In the genomic region with DNA sequence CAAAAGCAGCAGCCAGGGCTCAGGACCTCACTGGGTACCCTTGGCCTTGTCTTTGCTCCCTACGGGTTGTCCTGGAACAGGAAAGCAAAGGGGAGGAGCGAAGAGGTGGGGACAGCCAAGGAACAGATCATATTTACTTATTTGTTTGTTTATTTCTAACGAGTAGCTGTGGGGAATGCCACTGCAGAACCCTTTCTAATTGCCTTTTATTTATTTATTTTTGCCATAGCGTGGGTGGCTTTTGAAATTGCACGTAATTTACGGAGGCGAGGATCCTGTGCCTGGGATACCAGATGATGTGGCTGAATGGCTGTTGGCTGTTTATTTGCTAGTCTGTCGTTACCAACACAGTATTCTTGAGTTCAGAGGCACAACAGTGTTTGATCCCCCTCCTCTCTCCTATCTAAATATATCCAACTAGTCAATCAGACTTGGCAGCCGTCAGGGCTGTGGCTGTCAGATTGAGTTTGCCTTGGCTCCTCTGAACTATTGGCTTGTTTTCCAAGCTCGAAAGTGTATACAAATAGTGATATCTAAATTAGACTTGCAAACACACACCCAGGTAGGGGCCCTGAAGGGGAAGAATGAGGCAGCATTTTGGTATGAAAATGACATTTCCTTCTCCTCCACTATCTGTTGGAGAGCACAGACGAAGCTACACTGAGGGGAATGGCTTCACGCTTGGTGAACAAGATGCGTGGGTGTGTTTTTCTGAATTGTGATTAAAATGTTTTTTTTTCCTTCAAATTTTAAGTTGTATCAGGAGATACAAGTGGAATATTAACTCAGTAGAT, we compare ENCODE assay signal across 10 cellular contexts.
A peak's percentile ranks its signal among the peaks of the same experiment; 100 is the strongest.
DNase-seq lines count a peak whose midpoint lies in the region; ATAC-seq and TF ChIP-seq lines count a peak whose summit lies in the region.
"Had no signal": no experiment of that assay in that cellular context is flagged by ENCODE, and none has a peak within 500 bp of the region (broad histone marks: within the 10 kb centered on the region; RNA-seq: fewer than 3 reads in every experiment).

No MANE protein-coding gene starts in this region.

- no peaks in the 10 kb centered on the region for H3K27me3 Mint-ChIP-seq in stimulated activated naive CD8-positive, alpha-beta T cell treated with anti-CD3 and anti-CD28 coated beads, Interleukin-15, amount 100 ng/mL, for 72 hours

- H3K4me1 ChIP-seq in cardiac muscle cell (ENCODE audit: low read depth), result peaks cover 31% of the 10 kb centered on the region

- H3K27me3 ChIP-seq in cardiac muscle cell, result no peaks in the 10 kb centered on the region

- peaks cover 63% of the 10 kb centered on the region for H3K4me1 Mint-ChIP-seq in stimulated activated naive CD8-positive, alpha-beta T cell treated with anti-CD3 and anti-CD28 coated beads, Interleukin-15, amount 100 ng/mL, for 72 hours

- DNase-seq in NCI-H526 treated with DMSO at 0.1 percent for 48 hours (lab: John Stamatoyannopoulos, UW), result peak; percentile 93
- DNase-seq in cardiac muscle cell (ENCODE audit: low read depth in 1 of 2, low spot score in 1 of 2), result no peak
- DNase-seq in renal cortical epithelial cell (ENCODE audit: low read depth), result peak; percentile 92
- DNase-seq in stimulated activated naive CD8-positive, alpha-beta T cell treated with anti-CD3 and anti-CD28 coated beads, Interleukin-15, amount 100 ng/mL, for 72 hours, result no peak
- DNase-seq in GM03348 (ENCODE audit: low spot score), result no peak
- no peak for DNase-seq in stimulated activated CD4-positive, alpha-beta T cell treated with anti-CD3 and anti-CD28 coated beads, Interleukin-15, amount 100 ng/mL, for 24 hours
- DNase-seq: activated CD8-positive, alpha-beta memory T cell treated with anti-CD3 and anti-CD28 coated beads, Interleukin-2, amount 50 U/mL, for 48 hours; NCI-H510A had no signal

- no peaks in the 10 kb centered on the region for H3K9me3 ChIP-seq in cardiac muscle cell (ENCODE audit: low read depth)

- TF ChIP-seq CTCF in cardiac muscle cell (IDR thresholded peaks at IDR 0.05; ENCODE audit: low read depth, low read length), result no peak

- H3K27ac ChIP-seq in cardiac muscle cell, result peak overlapping the region; percentile 20

- no peak overlapping the region for H3K4me3 ChIP-seq in cardiac muscle cell

- H3K9me3 Mint-ChIP-seq in stimulated activated naive CD8-positive, alpha-beta T cell treated with anti-CD3 and anti-CD28 coated beads, Interleukin-15, amount 100 ng/mL, for 72 hours, result no peaks in the 10 kb centered on the region

- H3K4me3 Mint-ChIP-seq in stimulated activated naive CD8-positive, alpha-beta T cell treated with anti-CD3 and anti-CD28 coated beads, Interleukin-15, amount 100 ng/mL, for 72 hours, result no peak overlapping the region

- no peak overlapping the region for H3K27ac Mint-ChIP-seq in stimulated activated naive CD8-positive, alpha-beta T cell treated with anti-CD3 and anti-CD28 coated beads, Interleukin-15, amount 100 ng/mL, for 72 hours

- no peaks in the 10 kb centered on the region for H3K36me3 ChIP-seq in cardiac muscle cell

- peak; percentile 53 for ATAC-seq in GM19351 (IDR thresholded peaks at IDR 0.05; ENCODE audit: unreplicated experiment)
- ATAC-seq in stimulated activated naive CD8-positive, alpha-beta T cell treated with anti-CD3 and anti-CD28 coated beads, Interleukin-15, amount 100 ng/mL, for 72 hours, result no peak
- no peak for ATAC-seq in HG03439 (IDR thresholded peaks at IDR 0.05; ENCODE audit: unreplicated experiment)

Comparison
In these comparisons a context has a peak if more than half of its experiments do, and no peak if none do; other contexts are left out.
1. DNase-seq: peak in NCI-H526 treated with DMSO at 0.1 percent for 48 hours (single experiment) and renal cortical epithelial cell (single experiment); none in cardiac muscle cell (0 of 2), stimulated activated naive CD8-positive, alpha-beta T cell treated with anti-CD3 and anti-CD28 coated beads, Interleukin-15, amount 100 ng/mL, for 72 hours (0 of 2), GM03348 (single experiment) and stimulated activated CD4-positive, alpha-beta T cell treated with anti-CD3 and anti-CD28 coated beads, Interleukin-15, amount 100 ng/mL, for 24 hours (single experiment).